In the genomic region with DNA sequence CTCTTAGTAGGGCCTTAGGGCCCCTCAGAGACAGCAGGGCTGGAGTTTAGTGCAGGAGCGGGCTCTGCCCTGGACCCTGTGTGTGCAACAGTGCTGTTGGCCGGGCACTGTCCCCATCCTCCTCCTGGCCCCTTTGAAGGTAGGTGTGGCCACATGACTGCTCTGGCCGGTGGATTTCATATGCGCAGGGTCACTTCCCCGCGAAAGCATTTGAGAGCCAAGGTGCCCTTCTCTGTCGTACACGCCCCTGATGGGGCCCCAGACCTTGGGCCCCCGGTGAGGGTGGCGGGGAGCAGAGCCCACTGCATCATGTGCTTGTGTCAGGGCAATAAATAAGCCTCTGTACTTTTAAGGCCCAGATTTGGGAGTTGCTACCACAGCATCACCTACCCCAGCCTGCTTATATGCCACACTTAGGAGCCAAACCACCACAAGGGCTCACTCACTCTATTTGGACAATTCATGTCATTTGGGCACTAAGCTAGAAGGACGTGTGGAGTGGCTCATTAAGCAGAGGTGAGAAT, we compare ENCODE assay signal across 12 cellular contexts. TPM values are rescaled to one million over a fixed set of nuclear protein-coding genes. Genes with fewer than 3 reads are reported as not detected.
DNase-seq lines count a peak whose midpoint lies in the region; ATAC-seq and TF ChIP-seq lines count a peak whose summit lies in the region.
"Had no signal": no experiment of that assay in that cellular context is flagged by ENCODE, and none has a peak within 500 bp of the region (broad histone marks: within the 10 kb centered on the region; RNA-seq: fewer than 3 reads in every experiment).

No MANE protein-coding gene starts in this region.

- peak overlapping the region in 3 of 4 donors; percentile 8 to 75 (median 58) for H3K4me3 Mint-ChIP-seq in CD4-positive, CD25-positive, alpha-beta regulatory T cell
- H3K4me3 Mint-ChIP-seq in HFFc6 (peak overlapping the region; percentile 63; the same call in 1 of the 2 replicates), nephron (peak overlapping the region in 1 of 3 experiments; percentile 52)
- H3K4me3 Mint-ChIP-seq in stimulated activated effector memory CD8-positive, alpha-beta T cell treated with anti-CD3 and anti-CD28 coated beads, Interleukin-12 subunit alpha, Interleukin-12 subunit beta, amount 100 ng/mL, for 72 hours, result no peak overlapping the region
- H3K4me3 Mint-ChIP-seq: central memory CD8-positive, alpha-beta T cell had no signal

- peaks cover 6% of the 10 kb centered on the region for H3K36me3 Mint-ChIP-seq in CD4-positive, CD25-positive, alpha-beta regulatory T cell
- H3K36me3 Mint-ChIP-seq in HFFc6 (ENCODE audit: low read depth) (no peaks in the 10 kb centered on the region), nephron (ENCODE audit: low read depth) (peaks cover 4% of the 10 kb centered on the region)
- no peaks in the 10 kb centered on the region for H3K36me3 Mint-ChIP-seq in stimulated activated effector memory CD8-positive, alpha-beta T cell treated with anti-CD3 and anti-CD28 coated beads, Interleukin-12 subunit alpha, Interleukin-12 subunit beta, amount 100 ng/mL, for 72 hours

- no peak overlapping the region for H3K27ac ChIP-seq in CD4-positive, CD25-positive, alpha-beta regulatory T cell (ENCODE audit: insufficient read depth, low read length, poor library complexity, severe bottlenecking)
- peak overlapping the region; percentile 3 for H3K27ac ChIP-seq in cingulate gyrus (ENCODE audit: low read depth, low read length)

- peaks cover 2% of the 10 kb centered on the region for H3K36me3 ChIP-seq in CD4-positive, CD25-positive, alpha-beta regulatory T cell (ENCODE audit: control insufficient read depth, insufficient read depth, low read length)

- no peak overlapping the region for H3K4me3 ChIP-seq in CD4-positive, CD25-positive, alpha-beta regulatory T cell (ENCODE audit: low read depth, low read length)

- peaks cover 12% of the 10 kb centered on the region for H3K27me3 Mint-ChIP-seq in CD4-positive, CD25-positive, alpha-beta regulatory T cell
- H3K27me3 Mint-ChIP-seq in HFFc6 (ENCODE audit: insufficient read depth) (peaks cover 22% of the 10 kb centered on the region), nephron (ENCODE audit: low read depth) (no peaks in the 10 kb centered on the region)

- no peak for DNase-seq in CD4-positive, CD25-positive, alpha-beta regulatory T cell
- DNase-seq in HFFc6 (no peak), T1000 (lab: John Stamatoyannopoulos, UW) (no peak), NK-92 (lab: John Stamatoyannopoulos, UW; ENCODE audit: unreplicated experiment) (no peak)
- DNase-seq in stimulated activated effector memory CD8-positive, alpha-beta T cell treated with anti-CD3 and anti-CD28 coated beads, Interleukin-12 subunit alpha, Interleukin-12 subunit beta, amount 100 ng/mL, for 72 hours (ENCODE audit: low spot score in 2 of 2), result no peak
- DNase-seq: activated effector memory CD4-positive, alpha-beta T cell treated with anti-CD3 and anti-CD28 coated beads, Interleukin-2, amount 50 U/mL, for 16 hours; Caco-2; right cardiac atrium had no signal

- no peaks in the 10 kb centered on the region for H3K9me3 ChIP-seq in CD4-positive, CD25-positive, alpha-beta regulatory T cell (ENCODE audit: control insufficient read depth in 2 of 2, low read length in 2 of 2)
- H3K9me3 ChIP-seq: Caco-2 had no signal

- H3K27ac Mint-ChIP-seq in CD4-positive, CD25-positive, alpha-beta regulatory T cell, result peak overlapping the region in 2 of 3 donors; percentile 61 to 91
- no peak overlapping the region for H3K27ac Mint-ChIP-seq in HFFc6
- peak overlapping the region; percentile 82 to 93 (median 92) for H3K27ac Mint-ChIP-seq in nephron
- no peak overlapping the region for H3K27ac Mint-ChIP-seq in stimulated activated effector memory CD8-positive, alpha-beta T cell treated with anti-CD3 and anti-CD28 coated beads, Interleukin-12 subunit alpha, Interleukin-12 subunit beta, amount 100 ng/mL, for 72 hours

- no peak for TF ChIP-seq CTCF in HFFc6 (IDR thresholded peaks at IDR 0.05)
- TF ChIP-seq CTCF in nephron (IDR thresholded peaks at IDR 0.05; ENCODE audit: unreplicated experiment in 3 of 3), result no peak

- H3K27me3 ChIP-seq in CD4-positive, CD25-positive, alpha-beta regulatory T cell (ENCODE audit: control insufficient read depth, insufficient read depth, low read length), result no peaks in the 10 kb centered on the region

- peaks cover 10% of the 10 kb centered on the region for H3K4me1 ChIP-seq in CD4-positive, CD25-positive, alpha-beta regulatory T cell (ENCODE audit: control insufficient read depth, insufficient read depth, low read length, poor library complexity, severe bottlenecking)

- ATAC-seq in CD4-positive, CD25-positive, alpha-beta regulatory T cell (ENCODE audit: low read depth in 2 of 2), result no peak
- ATAC-seq in GM21381 (IDR thresholded peaks at IDR 0.05; ENCODE audit: unreplicated experiment), result no peak
- ATAC-seq in stimulated activated effector memory CD8-positive, alpha-beta T cell treated with anti-CD3 and anti-CD28 coated beads, Interleukin-12 subunit alpha, Interleukin-12 subunit beta, amount 100 ng/mL, for 72 hours, result no peak

- peaks cover 0 to 44% (median 18%) of the 10 kb centered on the region in 4 donors for H3K4me1 Mint-ChIP-seq in CD4-positive, CD25-positive, alpha-beta regulatory T cell
- H3K4me1 Mint-ChIP-seq in HFFc6 (ENCODE audit: low read depth) (peaks cover 10% of the 10 kb centered on the region), nephron (peaks cover 49% of the 10 kb centered on the region)
- peaks cover 5% of the 10 kb centered on the region for H3K4me1 Mint-ChIP-seq in stimulated activated effector memory CD8-positive, alpha-beta T cell treated with anti-CD3 and anti-CD28 coated beads, Interleukin-12 subunit alpha, Interleukin-12 subunit beta, amount 100 ng/mL, for 72 hours
- H3K4me1 Mint-ChIP-seq: central memory CD8-positive, alpha-beta T cell had no signal

- peaks cover 0 to 2% (median 0%) of the 10 kb centered on the region in 7 donors for H3K9me3 Mint-ChIP-seq in CD4-positive, CD25-positive, alpha-beta regulatory T cell
- no peaks in the 10 kb centered on the region for H3K9me3 Mint-ChIP-seq in HFFc6
- no peaks in the 10 kb centered on the region for H3K9me3 Mint-ChIP-seq in nephron
- no peaks in the 10 kb centered on the region for H3K9me3 Mint-ChIP-seq in stimulated activated effector memory CD8-positive, alpha-beta T cell treated with anti-CD3 and anti-CD28 coated beads, Interleukin-12 subunit alpha, Interleukin-12 subunit beta, amount 100 ng/mL, for 72 hours
- H3K9me3 Mint-ChIP-seq: central memory CD8-positive, alpha-beta T cell had no signal

RNA-seq across cellular contexts. Expression of a gene that starts 15.5 kb away (rescaled TPM):
- 6.3 TPM for total RNA-seq in CD4-positive, CD25-positive, alpha-beta regulatory T cell
- 10 to 100 TPM in 3 of 4 donors, 1 to 10 TPM in 1; 6.3 to 15.5 (median 12.2) TPM for polyA plus RNA-seq in CD4-positive, CD25-positive, alpha-beta regulatory T cell
- total RNA-seq in HFFc6 (2021; fragmentation: NEBNext Ultra II Directional; extraction: Animal tissue kit (Norgen Biotek cat#: 25700)), result 1 to 10 TPM; 5.9 to 8.7 (median 6.8) TPM

Comparison
In these comparisons a context has a peak if more than half of its experiments do, and no peak if none do; other contexts are left out.
1. H3K27ac Mint-ChIP-seq: peak in CD4-positive, CD25-positive, alpha-beta regulatory T cell (2 of 3) and nephron (3 of 3); none in HFFc6 (single experiment) and stimulated activated effector memory CD8-positive, alpha-beta T cell treated with anti-CD3 and anti-CD28 coated beads, Interleukin-12 subunit alpha, Interleukin-12 subunit beta, amount 100 ng/mL, for 72 hours (single experiment).